ENCODE assay signal across 27 cellular contexts in the genomic region with DNA sequence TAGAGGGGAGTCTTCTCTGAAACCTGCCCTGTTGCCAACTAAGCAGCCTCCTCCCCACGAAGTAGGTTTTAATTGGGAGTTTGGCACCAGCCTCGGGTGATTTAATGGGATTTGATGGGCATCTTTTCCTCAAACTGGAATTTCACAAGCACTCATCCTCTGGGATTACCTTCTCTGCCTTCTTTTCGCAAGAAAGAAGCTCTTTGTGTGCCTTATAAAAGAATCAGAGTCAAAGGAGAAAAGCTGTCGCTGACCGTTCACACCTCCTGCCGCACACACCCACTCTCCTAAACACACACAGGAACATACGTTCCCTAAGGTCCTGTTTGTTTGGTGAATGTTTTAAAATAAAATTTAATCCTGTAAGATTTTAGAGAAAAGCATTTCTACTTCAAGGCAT.
"Had no signal": no experiment of that assay in that cellular context is flagged by ENCODE, and none has a peak within 500 bp of the region (broad histone marks: within the 10 kb centered on the region; RNA-seq: fewer than 3 reads in every experiment).

No MANE protein-coding gene starts in this region.

- H3K27me3 Mint-ChIP-seq: stimulated activated naive CD8-positive, alpha-beta T cell treated with anti-CD3 and anti-CD28 coated beads, Interleukin-15, amount 100 ng/mL, for 72 hours had no signal

- H3K4me1 ChIP-seq: left lung, lower lobe of right lung, psoas muscle, right lobe of liver, testis, transverse colon, upper lobe of left lung had no signal

- H3K4me3 ChIP-seq: left lung, lower lobe of right lung, psoas muscle, right lobe of liver, smooth muscle cell, testis, thyroid gland, transverse colon, upper lobe of left lung had no signal

- DNase-seq: hypothalamus; immature natural killer cell; kidney; left colon; left lung; lower lobe of right lung; mammary epithelial cell; mesenchymal stem cell; nucleus accumbens; psoas muscle; stimulated activated CD4-positive, alpha-beta T cell treated with anti-CD3 and anti-CD28 coated beads, Interleukin-1b, Interleukin-23, amount 100 ng/mL, for 48 hours; stimulated activated CD4-positive, alpha-beta T cell treated with anti-CD3 and anti-CD28 coated beads, Interleukin-2, amount 100 ng/mL, for 48 hours; stimulated activated CD4-positive, alpha-beta T cell treated with anti-CD3 and anti-CD28 coated beads, Interleukin-4, amount 100 ng/mL, for 4 hours; stimulated activated CD8-positive, alpha-beta memory T cell treated with anti-CD3 and anti-CD28 coated beads, Interleukin-4, amount 100 ng/mL, for 48 hours; stimulated activated naive CD4-positive, alpha-beta T cell treated with Interleukin-2 at 50 U/mL for 16 hours; stimulated activated naive CD8-positive, alpha-beta T cell treated with anti-CD3 and anti-CD28 coated beads, Interleukin-15, amount 100 ng/mL, for 72 hours; substantia nigra; testis; thyroid gland; transverse colon; upper lobe of left lung had no signal

- H3K27ac Mint-ChIP-seq: immature natural killer cell; naive thymus-derived CD8-positive, alpha-beta T cell; nephron; stimulated activated memory B cell treated with anti-CD40 and anti-IgM and Interleukin-4, amounts not matched to agents 10 μg/mL and 1 μg/mL and 100 μg/mL, for 72 hours; stimulated activated naive CD8-positive, alpha-beta T cell treated with anti-CD3 and anti-CD28 coated beads, Interleukin-15, amount 100 ng/mL, for 72 hours had no signal

- H3K9me3 Mint-ChIP-seq: immature natural killer cell; naive thymus-derived CD8-positive, alpha-beta T cell; nephron; stimulated activated memory B cell treated with anti-CD40 and anti-IgM and Interleukin-4, amounts not matched to agents 10 μg/mL and 1 μg/mL and 100 μg/mL, for 72 hours; stimulated activated naive CD8-positive, alpha-beta T cell treated with anti-CD3 and anti-CD28 coated beads, Interleukin-15, amount 100 ng/mL, for 72 hours had no signal

- H3K36me3 ChIP-seq: left lung, lower lobe of right lung, right lobe of liver, thyroid gland, transverse colon, upper lobe of left lung had no signal

- H3K27ac ChIP-seq: left lung, lower lobe of right lung, parathyroid adenoma, psoas muscle, right lobe of liver, testis, thyroid gland, transverse colon, upper lobe of left lung had no signal

- H3K27me3 ChIP-seq: left lung, right lobe of liver, testis, thyroid gland, transverse colon, upper lobe of left lung had no signal

- H3K4me1 Mint-ChIP-seq: immature natural killer cell; naive thymus-derived CD8-positive, alpha-beta T cell; nephron; stimulated activated memory B cell treated with anti-CD40 and anti-IgM and Interleukin-4, amounts not matched to agents 10 μg/mL and 1 μg/mL and 100 μg/mL, for 72 hours; stimulated activated naive CD8-positive, alpha-beta T cell treated with anti-CD3 and anti-CD28 coated beads, Interleukin-15, amount 100 ng/mL, for 72 hours had no signal

- H3K9ac ChIP-seq: parathyroid adenoma had no signal

- H2AFZ ChIP-seq: parathyroid adenoma had no signal

- H3K36me3 Mint-ChIP-seq: immature natural killer cell; naive thymus-derived CD8-positive, alpha-beta T cell; stimulated activated memory B cell treated with anti-CD40 and anti-IgM and Interleukin-4, amounts not matched to agents 10 μg/mL and 1 μg/mL and 100 μg/mL, for 72 hours had no signal

- H3K4me3 Mint-ChIP-seq: immature natural killer cell; naive thymus-derived CD8-positive, alpha-beta T cell; nephron; stimulated activated memory B cell treated with anti-CD40 and anti-IgM and Interleukin-4, amounts not matched to agents 10 μg/mL and 1 μg/mL and 100 μg/mL, for 72 hours; stimulated activated naive CD8-positive, alpha-beta T cell treated with anti-CD3 and anti-CD28 coated beads, Interleukin-15, amount 100 ng/mL, for 72 hours had no signal

- H3K9me3 ChIP-seq: left lung, lower lobe of right lung, psoas muscle, right lobe of liver, testis, thyroid gland, transverse colon, upper lobe of left lung had no signal

- H3K4me2 ChIP-seq: smooth muscle cell had no signal
